Comparison of ENCODE assay signal across 12 cellular contexts in the genomic region with DNA sequence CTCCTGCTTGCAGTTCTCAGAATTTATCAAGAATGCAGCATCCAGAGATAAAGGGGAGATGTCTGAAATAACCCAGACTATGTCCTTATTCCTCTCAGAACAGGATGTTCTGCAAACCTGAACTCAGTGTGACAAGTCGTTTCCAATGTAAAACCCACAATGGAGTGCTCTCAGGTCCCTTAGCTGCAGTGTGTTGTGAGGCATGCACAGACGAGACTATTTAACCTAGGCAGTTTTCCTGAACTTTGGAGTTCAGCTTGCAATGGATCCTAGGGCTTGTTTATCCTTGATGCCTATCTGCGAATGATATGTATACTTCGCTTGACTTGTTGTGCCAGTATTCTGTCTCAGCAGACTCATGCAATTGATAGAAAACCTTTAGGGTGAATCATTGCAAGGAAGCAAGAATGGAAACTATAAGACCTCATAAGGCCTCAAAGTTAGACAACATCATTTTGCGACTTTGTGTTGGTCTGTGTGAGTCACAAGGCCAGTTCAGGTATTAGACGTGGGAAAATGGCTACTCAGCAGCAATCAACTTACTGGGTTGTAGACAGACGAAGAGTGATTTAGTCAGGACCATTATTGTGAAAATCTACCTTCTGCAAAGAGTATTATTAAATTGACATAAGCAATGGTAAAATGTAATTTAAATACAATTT.
"Had no signal": no experiment of that assay in that cellular context is flagged by ENCODE, and none has a peak within 500 bp of the region (broad histone marks: within the 10 kb centered on the region; RNA-seq: fewer than 3 reads in every experiment).

No MANE protein-coding gene starts in this region.

- H3K9me3 ChIP-seq: right atrium auricular region had no signal

- H3K36me3 ChIP-seq: brain microvascular endothelial cell, right atrium auricular region had no signal

- H3K4me1 ChIP-seq: foreskin keratinocyte, right atrium auricular region had no signal

- H3K4me3 ChIP-seq: coronary artery, right atrium auricular region, skin epidermis had no signal

- H3K27ac ChIP-seq: brain microvascular endothelial cell, coronary artery, foreskin keratinocyte, right atrium auricular region, skin epidermis had no signal

- H3K27me3 ChIP-seq: brain microvascular endothelial cell, foreskin keratinocyte, right atrium auricular region had no signal

- DNase-seq: activated CD4-positive, CD25-positive, alpha-beta regulatory T cell treated with anti-CD3 and anti-CD28 coated beads, Interleukin-2, amount 50 U/mL, for 72 hours; activated gamma-delta T cell treated with Interleukin-2 at 50 U/mL for 16 hours; brain microvascular endothelial cell; foreskin keratinocyte; hippocampal formation; kidney; stimulated activated CD4-positive, alpha-beta T cell treated with anti-CD3 and anti-CD28 coated beads, Interleukin-15, amount 100 ng/mL, for 24 hours; stimulated activated CD4-positive, alpha-beta T cell treated with anti-CD3 and anti-CD28 coated beads, Interleukin-4, amount 100 ng/mL, for 1 hour; stimulated activated naive CD8-positive, alpha-beta T cell treated with anti-CD3 and anti-CD28 coated beads, Interleukin-15, amount 100 ng/mL, for 72 hours had no signal
